ENCODE assay signal across 27 cellular contexts in the genomic region with DNA sequence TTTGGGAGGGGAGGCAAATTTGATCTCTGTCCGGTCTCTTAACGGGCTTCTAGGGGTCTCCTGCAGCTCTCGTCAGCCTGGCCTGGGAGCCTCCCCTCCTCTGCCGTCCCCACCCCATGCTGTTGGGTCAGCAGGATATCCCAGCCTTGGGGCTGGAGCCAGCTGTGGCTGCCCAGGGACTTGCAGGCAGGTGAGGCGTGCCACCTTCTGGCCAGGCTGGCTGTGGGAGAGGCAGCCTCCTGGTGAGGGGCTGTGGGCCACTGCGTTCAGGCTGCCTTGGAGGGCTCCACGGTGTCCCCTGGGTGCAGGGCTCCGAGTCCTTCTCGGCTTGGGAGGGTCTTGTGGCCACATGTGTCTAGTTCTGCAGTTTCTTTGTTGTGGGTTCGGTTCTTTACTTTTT. TPM values are rescaled to one million over a fixed set of nuclear protein-coding genes. Genes with fewer than 3 reads are reported as not detected.
DNase-seq lines count a peak whose midpoint lies in the region; TF ChIP-seq lines count a peak whose summit lies in the region.
"Had no signal": no experiment of that assay in that cellular context is flagged by ENCODE, and none has a peak within 500 bp of the region (broad histone marks: within the 10 kb centered on the region; RNA-seq: fewer than 3 reads in every experiment).

No MANE protein-coding gene starts in this region.

- H2BK120ac ChIP-seq in neuronal stem cell (ENCODE audit: low read depth, low read length), result no peak overlapping the region

- H2AK5ac ChIP-seq in neuronal stem cell (ENCODE audit: low read depth, low read length), result no peak overlapping the region

- peaks cover 29% of the 10 kb centered on the region for H3K79me1 ChIP-seq in neuronal stem cell (ENCODE audit: low read depth, low read length)

- H3K27ac ChIP-seq in BLaER1 treated with 17β-estradiol and CSF1 and Interleukin-3, amounts not matched to agents 10 nM and 100 nM, result no peak overlapping the region
- no peak overlapping the region for H3K27ac ChIP-seq in HUES6 (ENCODE audit: low read depth, low read length)
- H3K27ac ChIP-seq in mammary epithelial cell (ENCODE audit: insufficient read depth, low read depth, low read length), result no peak overlapping the region
- H3K27ac ChIP-seq in neuronal stem cell (replicated peaks; ENCODE audit: low read length), result no peak overlapping the region
- H3K27ac ChIP-seq: ovary, spleen, transverse colon had no signal

- DNase-seq in mammary epithelial cell, result peak; percentile 36
- no peak for DNase-seq in neuronal stem cell (ENCODE audit: low spot score)
- DNase-seq in mesothelial cell of epicardium (ENCODE audit: low spot score in 2 of 2, unreplicated experiment in 2 of 2), result no peak
- no peak for DNase-seq in foreskin fibroblast
- no peak for DNase-seq in cerebellum (ENCODE audit: low spot score)
- no peak for DNase-seq in activated CD8-positive, alpha-beta memory T cell treated with anti-CD3 and anti-CD28 coated beads, Interleukin-2, amount 50 U/mL, for 4 hours
- DNase-seq: ACHN; activated CD4-positive, alpha-beta memory T cell treated with anti-CD3 and anti-CD28 coated beads, Interleukin-2, amount 10 ng/mL, durations not matched to agents 7 days and 5 days; Caco-2; dermis blood vessel endothelial cell; DMS79; GDM1; HFFc6; MV-4-11; NCI-H526 treated with DMSO at 0.1 percent for 48 hours; ovary; spleen; transverse colon had no signal

- H2BK15ac ChIP-seq in neuronal stem cell (ENCODE audit: low read length), result no peak overlapping the region

- no peak overlapping the region for H3K4ac ChIP-seq in neuronal stem cell (ENCODE audit: low read length)

- no peak overlapping the region for H3K14ac ChIP-seq in neuronal stem cell (ENCODE audit: low read length)

- no peaks in the 10 kb centered on the region for H3K9me3 Mint-ChIP-seq in mesothelial cell of epicardium
- H3K9me3 Mint-ChIP-seq: activated CD4-positive, alpha-beta memory T cell treated with anti-CD3 and anti-CD28 coated beads, Interleukin-2, amount 10 ng/mL, durations not matched to agents 7 days and 5 days; activated naive CD4-positive, alpha-beta T cell treated with anti-CD3 and anti-CD28 coated beads, Interleukin-2, amount 50 U/mL, for 72 hours; activated T-helper 2 cell treated with anti-CD3 and anti-CD28 coated beads, Interferon-gamma antibody, Interleukin-2, Interleukin-4, amounts not matched to agents 10 μg/mL and 5 μg/mL and 100 μg/mL, durations not matched to agents 14 hours and 24 hours and 36 hours; HFFc6; natural killer cell treated with Interleukin-12 subunit alpha and Interleukin-12 subunit beta and Interleukin-15 and Interleukin-18, amount 100 ng/mL, for 72 hours had no signal

- H4K20me1 ChIP-seq in BLaER1 treated with 17β-estradiol and CSF1 and Interleukin-3, amounts not matched to agents 10 nM and 100 nM, result peaks cover 5 to 90% (median 67%) of the 10 kb centered on the region in 11 experiments; a peak in 20 of 22 replicates
- H4K20me1 ChIP-seq in mammary epithelial cell (ENCODE audit: insufficient read depth, low read length), result no peaks in the 10 kb centered on the region

- H2AFZ ChIP-seq in mammary epithelial cell (ENCODE audit: low read depth, low read length) (no peak overlapping the region), neuronal stem cell (ENCODE audit: low read length) (no peak overlapping the region)

- TF ChIP-seq CTCF in mammary epithelial cell (conservative IDR thresholded peaks at IDR 0.05 in 1 of 2, IDR thresholded peaks at IDR 0.05 in 1 of 2; ENCODE audit: extremely low read depth in 1 of 2, insufficient read depth in 1 of 2, low read depth in 1 of 2, low read length in 2 of 2) (peak in 1 of 2 donors; percentile 30), mesothelial cell of epicardium (IDR thresholded peaks at IDR 0.05; ENCODE audit: unreplicated experiment) (no peak), foreskin fibroblast (IDR thresholded peaks at IDR 0.05; ENCODE audit: low read depth, low read length) (no peak)

- H3K23ac ChIP-seq in neuronal stem cell (ENCODE audit: low read depth, low read length, poor library complexity), result peak overlapping the region; percentile 67

- peaks cover 0 to 7% (median 0%) of the 10 kb centered on the region in 11 experiments; a peak in 3 of 22 replicates for H3K9me3 ChIP-seq in BLaER1 treated with 17β-estradiol and CSF1 and Interleukin-3, amounts not matched to agents 10 nM and 100 nM (replicated peaks in 1 of 11)
- H3K9me3 ChIP-seq in HUES6 (ENCODE audit: control insufficient read depth, insufficient read depth, low read depth, low read length) (no peaks in the 10 kb centered on the region), mammary epithelial cell (replicated peaks; ENCODE audit: insufficient read depth, low read length) (no peaks in the 10 kb centered on the region), neuronal stem cell (replicated peaks in 1 of 2; ENCODE audit: control insufficient read depth in 2 of 2, insufficient read depth in 1 of 2, low read depth in 1 of 2, low read length in 2 of 2) (peaks cover 0 to 1% of the 10 kb centered on the region in 2 donors)
- H3K9me3 ChIP-seq: Caco-2, ovary, spleen, transverse colon had no signal

- H3K4me3 Mint-ChIP-seq in mesothelial cell of epicardium, result no peak overlapping the region
- H3K4me3 Mint-ChIP-seq: activated CD4-positive, alpha-beta memory T cell treated with anti-CD3 and anti-CD28 coated beads, Interleukin-2, amount 10 ng/mL, durations not matched to agents 7 days and 5 days; HFFc6; natural killer cell treated with Interleukin-12 subunit alpha and Interleukin-12 subunit beta and Interleukin-15 and Interleukin-18, amount 100 ng/mL, for 72 hours had no signal

- 78% methylated on average over 7 of the region's 10 CpGs for WGBS in mammary epithelial cell (ENCODE audit: low coverage, missing lambda C conversion rate)
- WGBS in neuronal stem cell (ENCODE audit: extremely low coverage in 2 of 2, insufficient read length in 2 of 2, insufficient replicate concordance in 1 of 2), 2 donors, result no CpG with 5 or more reads among the region's 10 CpGs

- H3K27me3 Mint-ChIP-seq in mesothelial cell of epicardium (ENCODE audit: low read depth), result no peaks in the 10 kb centered on the region
- H3K27me3 Mint-ChIP-seq: activated CD4-positive, alpha-beta memory T cell treated with anti-CD3 and anti-CD28 coated beads, Interleukin-2, amount 10 ng/mL, durations not matched to agents 7 days and 5 days; natural killer cell treated with Interleukin-12 subunit alpha and Interleukin-12 subunit beta and Interleukin-15 and Interleukin-18, amount 100 ng/mL, for 72 hours had no signal

- H3K4me1 ChIP-seq in BLaER1 treated with 17β-estradiol and CSF1 and Interleukin-3, amounts not matched to agents 10 nM and 100 nM, result peaks cover 26 to 56% (median 46%) of the 10 kb centered on the region in 10 experiments
- 0 out of 2 replicates have a peak, but pooled peaks cover 4% of the 10 kb centered on the region for H3K4me1 ChIP-seq in HUES6 (ENCODE audit: control insufficient read depth, insufficient read depth, low read length)
- peaks cover 18% of the 10 kb centered on the region for H3K4me1 ChIP-seq in mammary epithelial cell (ENCODE audit: insufficient read depth, low read length)
- peaks cover 0 to 2% of the 10 kb centered on the region in 2 donors for H3K4me1 ChIP-seq in neuronal stem cell (ENCODE audit: control insufficient read depth in 2 of 2, insufficient read depth in 1 of 2, low read depth in 1 of 2, low read length in 2 of 2)
- H3K4me1 ChIP-seq: Caco-2 had no signal

- H2BK12ac ChIP-seq in neuronal stem cell (ENCODE audit: low read length), result no peak overlapping the region

- dilution Hi-C loops in mammary epithelial cell (cut with HindIII; ENCODE audit: low sequenced_read_pairs), result no loop called here

- intact Hi-C loops in mammary epithelial cell (cut with micrococcal nuclease), result loop anchor here (2.0 to 5.0 kb wide), 2 partner anchors 71 to 264 kb away; no protein-coding TSS in a partner anchor

- in situ Hi-C loops in mammary epithelial cell (cut with MboI; ENCODE audit: low sequenced_read_pairs in 2 of 2), result loop anchor here in 1 of 2 donors (5.0 kb wide), 2 partner anchors 51 to 86 kb away; no protein-coding TSS in a partner anchor

- no peak overlapping the region for H3K27ac Mint-ChIP-seq in mesothelial cell of epicardium
- H3K27ac Mint-ChIP-seq: activated CD4-positive, alpha-beta memory T cell treated with anti-CD3 and anti-CD28 coated beads, Interleukin-2, amount 10 ng/mL, durations not matched to agents 7 days and 5 days; activated naive CD4-positive, alpha-beta T cell treated with anti-CD3 and anti-CD28 coated beads, Interleukin-2, amount 50 U/mL, for 72 hours; activated T-helper 2 cell treated with anti-CD3 and anti-CD28 coated beads, Interferon-gamma antibody, Interleukin-2, Interleukin-4, amounts not matched to agents 10 μg/mL and 5 μg/mL and 100 μg/mL, durations not matched to agents 14 hours and 24 hours and 36 hours; HFFc6; natural killer cell treated with Interleukin-12 subunit alpha and Interleukin-12 subunit beta and Interleukin-15 and Interleukin-18, amount 100 ng/mL, for 72 hours had no signal

- no peak overlapping the region for H4K91ac ChIP-seq in neuronal stem cell (ENCODE audit: low read depth, low read length, poor library complexity)

- H4K8ac ChIP-seq in neuronal stem cell (ENCODE audit: low read depth, low read length), result no peak overlapping the region

- peak overlapping the region; percentile 80 for H3K18ac ChIP-seq in neuronal stem cell (ENCODE audit: low read length)

- peak overlapping the region in 10 of 11 experiments; percentile 17 to 81 (median 58); a peak in 19 of 22 replicates for H3K4me2 ChIP-seq in BLaER1 treated with 17β-estradiol and CSF1 and Interleukin-3, amounts not matched to agents 10 nM and 100 nM
- H3K4me2 ChIP-seq in mammary epithelial cell (ENCODE audit: insufficient read depth, low read depth, low read length) (peak overlapping the region; percentile 42), neuronal stem cell (ENCODE audit: insufficient read depth, low read length, poor library complexity, severe bottlenecking) (no peak overlapping the region)

- H3K79me2 ChIP-seq in mammary epithelial cell (ENCODE audit: insufficient read depth, low read length), result peaks cover 29% of the 10 kb centered on the region

- peaks cover 7% of the 10 kb centered on the region for H3K4me1 Mint-ChIP-seq in mesothelial cell of epicardium

- H3K36me3 ChIP-seq in BLaER1 treated with 17β-estradiol and CSF1 and Interleukin-3, amounts not matched to agents 10 nM and 100 nM, result peaks cover 14 to 67% (median 33%) of the 10 kb centered on the region in 11 experiments; a peak in 20 of 22 replicates
- H3K36me3 ChIP-seq in HUES6 (ENCODE audit: control insufficient read depth, insufficient read depth, low read length), result peaks cover 64% of the 10 kb centered on the region
- H3K36me3 ChIP-seq in mammary epithelial cell (ENCODE audit: insufficient read depth, low read length), result peaks cover 3% of the 10 kb centered on the region
- peaks cover 22 to 81% of the 10 kb centered on the region in 2 donors for H3K36me3 ChIP-seq in neuronal stem cell (replicated peaks in 1 of 2; ENCODE audit: control insufficient read depth in 2 of 2, insufficient read depth in 2 of 2, low read length in 2 of 2)
- H3K36me3 ChIP-seq: ovary, transverse colon had no signal

- no peak overlapping the region for H3K4me3 ChIP-seq in BLaER1 treated with 17β-estradiol and CSF1 and Interleukin-3, amounts not matched to agents 10 nM and 100 nM
- H3K4me3 ChIP-seq in HUES6 (ENCODE audit: low read depth, low read length) (no peak overlapping the region), mammary epithelial cell (replicated peaks in 1 of 3; ENCODE audit: insufficient read depth in 1 of 3, low read depth in 2 of 3, low read length in 3 of 3) (no peak overlapping the region), neuronal stem cell (ENCODE audit: low read length in 2 of 2) (no peak overlapping the region), foreskin fibroblast (ENCODE audit: low read depth in 1 of 2, low read length in 2 of 2) (no peak overlapping the region)
- H3K4me3 ChIP-seq: ovary, spleen, transverse colon had no signal

- H3K27me3 ChIP-seq in BLaER1 treated with 17β-estradiol and CSF1 and Interleukin-3, amounts not matched to agents 10 nM and 100 nM, result peaks cover 0 to 14% (median 0%) of the 10 kb centered on the region in 11 experiments; a peak in 5 of 22 replicates
- H3K27me3 ChIP-seq in HUES6 (ENCODE audit: control insufficient read depth, insufficient read depth, low read length), result no peaks in the 10 kb centered on the region
- H3K27me3 ChIP-seq in mammary epithelial cell (ENCODE audit: insufficient read depth, low read length), result no peaks in the 10 kb centered on the region
- no peaks in the 10 kb centered on the region for H3K27me3 ChIP-seq in neuronal stem cell (ENCODE audit: control insufficient read depth in 3 of 3, insufficient read depth in 3 of 3, low read depth in 1 of 3, low read length in 3 of 3)
- H3K27me3 ChIP-seq: ovary, spleen, transverse colon had no signal

- 0 out of 22 replicates have a peak overlapping the region, but pooled peaks of 2 of the 11 experiments have one; percentile 1 to 21 for H3K9ac ChIP-seq in BLaER1 treated with 17β-estradiol and CSF1 and Interleukin-3, amounts not matched to agents 10 nM and 100 nM
- peak overlapping the region; percentile 6 for H3K9ac ChIP-seq in HUES6 (ENCODE audit: low read length)
- no peak overlapping the region for H3K9ac ChIP-seq in mammary epithelial cell (ENCODE audit: insufficient read depth, low read length)
- H3K9ac ChIP-seq in neuronal stem cell (ENCODE audit: low read depth, low read length, poor library complexity), result peak overlapping the region; percentile 74

- peaks cover 2% of the 10 kb centered on the region for H3K36me3 Mint-ChIP-seq in mesothelial cell of epicardium
- H3K36me3 Mint-ChIP-seq: natural killer cell treated with Interleukin-12 subunit alpha and Interleukin-12 subunit beta and Interleukin-15 and Interleukin-18, amount 100 ng/mL, for 72 hours had no signal

- no peak overlapping the region for H2BK5ac ChIP-seq in neuronal stem cell (ENCODE audit: low read length)

- CTCF ChIA-PET in mammary epithelial cell (lab: Charles Lee; ENCODE audit: low non-redundant PET), result no interaction called here

- BruUV-seq in mammary epithelial cell (replicated peaks; lab: Mats Ljungman, UMichigan), result TSS peak; percentile 87

RNA-seq across cellular contexts. Expression of a gene that starts 34.6 kb away (rescaled TPM):
- total RNA-seq in mammary epithelial cell (10 to 100 TPM; 28.7 to 90.9 TPM), mesothelial cell of epicardium (102 to 117 TPM (median 103 TPM) in 3 replicates), cerebellum (63.2 TPM)
- 69.5 TPM for polyA plus RNA-seq in mammary epithelial cell
- 80.5 TPM for polyA minus RNA-seq in mammary epithelial cell
- 62.8 TPM for polyA plus RNA-seq in neuronal stem cell (2013, experiment 1 of 2)
- polyA plus RNA-seq in neuronal stem cell (2013, experiment 2 of 2), result 65.7 TPM

RNA-seq across cellular contexts. Expression of a gene that starts 51.0 kb away (rescaled TPM):
- 1 to 10 TPM; 2.2 to 4.2 TPM for total RNA-seq in mammary epithelial cell
- 0.14 TPM for polyA plus RNA-seq in mammary epithelial cell
- polyA minus RNA-seq in mammary epithelial cell, result not detected
- 15.9 TPM for polyA plus RNA-seq in neuronal stem cell (2013, experiment 1 of 2)
- 17.0 TPM for polyA plus RNA-seq in neuronal stem cell (2013, experiment 2 of 2)
- 31.9 to 33.3 TPM (median 33.0 TPM) in 3 replicates for total RNA-seq in mesothelial cell of epicardium
- 13.9 TPM for total RNA-seq in cerebellum
- total RNA-seq: RPMI7951 had no signal

RNA-seq across cellular contexts. Expression of a gene that starts 53.4 kb away (rescaled TPM):
- total RNA-seq in mammary epithelial cell (1 to 10 TPM in 1 of 2 donors, under 1 TPM in 1; 0.33 to 1.1 TPM), mesothelial cell of epicardium (1.8 to 2.6 TPM (median 2.3 TPM) in 3 replicates), cerebellum (not detected)
- polyA plus RNA-seq in mammary epithelial cell, result 0.23 TPM
- polyA minus RNA-seq in mammary epithelial cell, result 3.4 TPM
- polyA plus RNA-seq in neuronal stem cell (2013, experiment 1 of 2), result 0.01 TPM
- 0.01 TPM for polyA plus RNA-seq in neuronal stem cell (2013, experiment 2 of 2)
- total RNA-seq: activated CD4-positive, alpha-beta memory T cell treated with anti-CD3 and anti-CD28 coated beads, Interleukin-2, amount 10 ng/mL, durations not matched to agents 7 days and 5 days; activated naive CD4-positive, alpha-beta T cell treated with anti-CD3 and anti-CD28 coated beads, Interleukin-2, amount 50 U/mL, for 72 hours; activated T-helper 2 cell treated with anti-CD3 and anti-CD28 coated beads, Interferon-gamma antibody, Interleukin-2, Interleukin-4, amounts not matched to agents 10 μg/mL and 5 μg/mL and 100 μg/mL, durations not matched to agents 14 hours and 24 hours and 36 hours; dermis blood vessel endothelial cell; HFFc6; mononuclear cell; natural killer cell treated with Interleukin-12 subunit alpha and Interleukin-12 subunit beta and Interleukin-15 and Interleukin-18, amount 100 ng/mL, for 72 hours; ovary; RPMI7951; T-helper 1 cell treated with Interleukin-12 subunit alpha and Interleukin-12 subunit beta and Interleukin-4 antibody, amounts not matched to agents 30 ng/mL and 1 ng/mL, for 36 hours; transverse colon had no signal
- polyA plus RNA-seq: BJ had no signal
